In genomic region chr15:66721501-66721937, GRCh38 we compare ENCODE assay signal across 1 cellular context.
TF ChIP-seq lines count a peak whose summit lies in the region.

No MANE protein-coding gene starts in this region.

TF ChIP-seq in IMR-90, 13 proteins besides CTCF, POLR2A, EP300 and RAD21:
- TF ChIP-seq USF2 (IDR thresholded peaks at IDR 0.05; ENCODE audit: low read depth, low read length) (no peak), ELK1 (IDR thresholded peaks at IDR 0.05; ENCODE audit: borderline replicate concordance, low read depth, low read length) (no peak), FOS (IDR thresholded peaks at IDR 0.05; ENCODE audit: low read depth, low read length) (no peak), CHD1 (IDR thresholded peaks at IDR 0.05; ENCODE audit: low read depth, low read length) (no peak), SMC3 (IDR thresholded peaks at IDR 0.05; ENCODE audit: low read depth, low read length) (no peak), CEBPB (IDR thresholded peaks at IDR 0.05; ENCODE audit: low read depth, low read length) (no peak), MAFK (IDR thresholded peaks at IDR 0.05; ENCODE audit: low read depth, low read length) (no peak), RCOR1 (IDR thresholded peaks at IDR 0.05; ENCODE audit: insufficient replicate concordance, low read length) (no peak), BHLHE40 (IDR thresholded peaks at IDR 0.05; ENCODE audit: low read depth, low read length) (no peak), MXI1 (IDR thresholded peaks at IDR 0.05; ENCODE audit: borderline replicate concordance, low read depth, low read length) (no peak), NFE2L2 (IDR thresholded peaks at IDR 0.05; ENCODE audit: low read depth, low read length) (no peak), RFX5 (IDR thresholded peaks at IDR 0.05; ENCODE audit: low read depth, low read length) (no peak), MAZ (IDR thresholded peaks at IDR 0.05; ENCODE audit: borderline replicate concordance, low read depth, low read length) (no peak)
